Comparison of ENCODE assay signal across 11 cellular contexts in the genomic region with DNA sequence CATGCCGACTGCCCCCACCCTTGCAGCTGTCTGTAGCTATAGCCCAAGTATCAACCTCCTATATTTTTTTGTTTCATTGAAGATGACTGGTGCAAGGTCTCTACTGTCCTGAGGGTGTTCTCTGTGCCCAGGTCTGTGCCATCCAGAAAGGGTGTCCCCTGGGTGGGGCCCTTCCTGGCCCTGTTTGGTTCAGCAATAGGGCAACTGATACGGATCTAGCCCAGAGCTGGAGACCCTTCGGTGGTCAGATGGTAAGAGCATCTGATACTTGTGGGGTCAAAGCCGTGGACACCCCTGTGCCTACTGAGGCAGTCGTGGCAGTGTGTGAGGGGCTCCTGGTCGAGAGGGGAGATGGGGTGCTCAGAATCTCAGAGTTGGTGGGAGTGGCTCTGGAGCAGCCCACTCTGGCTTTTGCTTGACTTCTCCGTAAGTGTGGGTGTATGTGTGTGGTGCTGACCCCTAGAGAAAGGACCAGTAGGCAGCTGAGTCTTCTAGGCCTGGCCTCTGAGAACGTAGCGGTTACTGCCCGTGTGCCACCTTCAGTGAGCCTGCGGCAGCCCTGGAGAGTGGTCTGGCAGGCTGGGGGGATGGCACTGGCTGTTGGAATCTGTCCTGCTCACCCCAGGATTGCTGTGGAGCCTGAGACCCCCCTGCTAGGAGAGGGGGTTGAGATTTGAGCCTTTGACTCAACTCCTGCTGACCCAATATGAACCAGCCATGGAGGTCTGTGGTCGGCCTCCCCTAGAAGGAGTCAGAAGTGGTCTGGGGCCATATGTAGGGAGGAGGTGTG. TPM values are rescaled to one million over a fixed set of nuclear protein-coding genes. Genes with fewer than 3 reads are reported as not detected.
DNase-seq lines count a peak whose midpoint lies in the region; ATAC-seq, FAIRE-seq and TF ChIP-seq lines count a peak whose summit lies in the region.
"Had no signal": no experiment of that assay in that cellular context is flagged by ENCODE, and none has a peak within 500 bp of the region (broad histone marks: within the 10 kb centered on the region; RNA-seq: fewer than 3 reads in every experiment).

No MANE protein-coding gene starts in this region.

- intact Hi-C loops in natural killer cell (cut with micrococcal nuclease) = no loop called here

- no peaks in the 10 kb centered on the region for H3K27me3 Mint-ChIP-seq in natural killer cell (ENCODE audit: low read depth in 2 of 2)

- H3K36me3 Mint-ChIP-seq in natural killer cell = no peaks in the 10 kb centered on the region

- H3K36me3 ChIP-seq in BJ (ENCODE audit: control insufficient read depth, insufficient read depth, low read length) = peaks cover 11% of the 10 kb centered on the region

- peak overlapping the region; percentile 99 for H3K4me3 Mint-ChIP-seq in natural killer cell

- peaks cover 39 to 69% of the 10 kb centered on the region in 2 donors for H3K4me1 Mint-ChIP-seq in natural killer cell

- no peak for TF ChIP-seq CTCF in BJ (IDR thresholded peaks at IDR 0.05; ENCODE audit: insufficient read depth, low read depth, low read length)
- no peak for TF ChIP-seq CTCF in cardiac fibroblast (IDR thresholded peaks at IDR 0.05; ENCODE audit: low read depth, low read length)
- TF ChIP-seq CTCF in natural killer cell (IDR thresholded peaks at IDR 0.05) = no peak
- no peak for TF ChIP-seq CTCF in omental fat pad (IDR thresholded peaks at IDR 0.05)

- peak overlapping the region; percentile 93 to 99 for H3K27ac Mint-ChIP-seq in natural killer cell

- H3K4me3 ChIP-seq in BJ (ENCODE audit: low read depth, low read length) (peak overlapping the region; percentile 83), cardiac fibroblast (replicated peaks in 1 of 2; ENCODE audit: low read depth in 2 of 2, low read length in 2 of 2) (peak overlapping the region; percentile 73 to 89)
- H3K4me3 ChIP-seq in Jurkat, Clone E6-1 (ENCODE audit: low read length) = peak overlapping the region; percentile 95

- no peaks in the 10 kb centered on the region for H3K27me3 ChIP-seq in BJ (ENCODE audit: control insufficient read depth, insufficient read depth, low read length)

- FAIRE-seq in HTR-8/SVneo (lab: Jason Lieb, UNC) = no peak
- FAIRE-seq: G401.6 had no signal

- H3K9me3 Mint-ChIP-seq in natural killer cell = no peaks in the 10 kb centered on the region

- DNase-seq in BJ (ENCODE audit: low read depth) (no peak), cardiac fibroblast (ENCODE audit: low read depth in 2 of 2) (no peak), natural killer cell (no peak), NOMO-1 (lab: John Stamatoyannopoulos, UW; ENCODE audit: unreplicated experiment in 2 of 2) (no peak), HTR-8/SVneo (ENCODE audit: insufficient read length, low spot score) (no peak), AG08396 (ENCODE audit: low spot score) (no peak), omental fat pad (ENCODE audit: low spot score) (no peak)
- DNase-seq in Jurkat, Clone E6-1 (ENCODE audit: low read depth, low spot score) = no peak
- DNase-seq: midbrain, NCI-H345 had no signal

- POLR2A ChIA-PET in BJ (lab: Charles Lee) = interaction anchor here (0.6 kb wide), 1 partner anchor 139 kb away, joined by 21 read pairs; no protein-coding TSS in a partner anchor

- ATAC-seq in natural killer cell = no peak
- ATAC-seq in omental fat pad (ENCODE audit: low FRiP score) = no peak

- CTCF ChIA-PET in BJ (lab: Yijun Ruan, JAX) = interaction anchor here (0.8 to 13.3 kb wide), 3 partner anchors 11 to 76 kb away, joined by 3 to 153 read pairs (median 19); no protein-coding TSS in a partner anchor

RNA-seq across cellular contexts. Expression of a gene that starts 2.7 kb away (rescaled TPM):
- polyA plus RNA-seq in BJ (2011; rRNA removed) = 43.1 and 86.9 TPM in 2 replicates
- polyA minus RNA-seq in BJ (2011; rRNA and poly(A)+ RNA removed) = 65.6 and 102 TPM in 2 replicates
- 46.9 TPM for polyA plus RNA-seq in Jurkat, Clone E6-1 (2012; ENCODE audit: insufficient read depth, insufficient read length)
- total RNA-seq in natural killer cell = 100 to 1,000 TPM; 200 to 271 (median 243) TPM
- 10 to 100 TPM; 33.8 to 88.1 (median 68.6) TPM for total RNA-seq in omental fat pad

RNA-seq across cellular contexts. Expression of a gene that starts 2.9 kb away (rescaled TPM):
- 0.09 and 0.15 TPM in 2 replicates for polyA plus RNA-seq in BJ (2011; rRNA removed)
- polyA minus RNA-seq in BJ (2011; rRNA and poly(A)+ RNA removed) = not detected in 2 replicates
- not detected for polyA plus RNA-seq in Jurkat, Clone E6-1 (2012; ENCODE audit: insufficient read depth, insufficient read length)
- total RNA-seq in natural killer cell (not detected), omental fat pad (not detected)

RNA-seq across cellular contexts. Expression of a gene that starts 33.6 kb away (rescaled TPM):
- 28.4 and 28.5 TPM in 2 replicates for polyA plus RNA-seq in BJ (2011; rRNA removed)
- 13.6 and 14.1 TPM in 2 replicates for polyA minus RNA-seq in BJ (2011; rRNA and poly(A)+ RNA removed)
- 50.8 TPM for polyA plus RNA-seq in Jurkat, Clone E6-1 (2012; ENCODE audit: insufficient read depth, insufficient read length)
- total RNA-seq in natural killer cell (10 to 100 TPM; 20.5 to 48.8 (median 47.1) TPM), omental fat pad (10 to 100 TPM; 14.7 to 29.8 (median 20.8) TPM)

RNA-seq across cellular contexts. Expression of a gene that starts 45.6 kb away (rescaled TPM):
- polyA plus RNA-seq in BJ (2011; rRNA removed) = 49.0 and 62.3 TPM in 2 replicates
- polyA minus RNA-seq in BJ (2011; rRNA and poly(A)+ RNA removed) = 16.3 and 26.2 TPM in 2 replicates
- 6.3 TPM for polyA plus RNA-seq in Jurkat, Clone E6-1 (2012; ENCODE audit: insufficient read depth, insufficient read length)
- total RNA-seq in natural killer cell (100 to 1,000 TPM; 142 to 315 (median 205) TPM), omental fat pad (10 to 100 TPM; 35.3 to 74.7 (median 52.2) TPM)
